ENCODE assay signal across 8 cellular contexts in genomic region chr7:42237891-42238531, GRCh38. TPM values are rescaled to one million over a fixed set of nuclear protein-coding genes. Genes with fewer than 3 reads are reported as not detected.
A peak's percentile ranks its signal among the peaks of the same experiment; 100 is the strongest.
DNase-seq lines count a peak whose midpoint lies in the region; ATAC-seq and TF ChIP-seq lines count a peak whose summit lies in the region.

No MANE protein-coding gene starts in this region.

- no peak for TF ChIP-seq POLR2A in esophagus muscularis mucosa (IDR thresholded peaks at IDR 0.05; ENCODE audit: low read depth)
- no peak for TF ChIP-seq POLR2A in erythroblast (IDR thresholded peaks at IDR 0.05; ENCODE audit: low read length)

- H3K9ac ChIP-seq in mucosa of rectum (ENCODE audit: low read depth in 1 of 2, low read length in 2 of 2): peak overlapping the region in 1 of 2 donors; percentile 17

- TF ChIP-seq CTCF in esophagus muscularis mucosa (IDR thresholded peaks at IDR 0.05): no peak

- peak; percentile 12 for ATAC-seq in GM19438 (IDR thresholded peaks at IDR 0.05; ENCODE audit: low read depth, unreplicated experiment)
- ATAC-seq in GM18858 (IDR thresholded peaks at IDR 0.05; ENCODE audit: unreplicated experiment): no peak
- no peak for ATAC-seq in GM18868 (IDR thresholded peaks at IDR 0.05; ENCODE audit: unreplicated experiment)

- H3K27ac ChIP-seq in esophagus muscularis mucosa (replicated peaks in 1 of 4) (peak overlapping the region; percentile 93 to 95 (median 94)), mucosa of rectum (ENCODE audit: low read depth in 2 of 2, low read length in 2 of 2) (peak overlapping the region; percentile 79 to 83)

- DNase-seq in SW480 (ENCODE audit: low spot score) (peak; percentile 67), esophagus muscularis mucosa (ENCODE audit: extremely low spot score) (no peak), erythroblast (lab: John Stamatoyannopoulos, UW) (no peak)
- DNase-seq in stimulated activated CD4-positive, alpha-beta T cell treated with anti-CD3 and anti-CD28 coated beads, Interleukin-12 subunit alpha, Interleukin-12 subunit beta, amount 100 ng/mL, for 4 hours: no peak

- H3K9me3 ChIP-seq in esophagus muscularis mucosa (no peaks in the 10 kb centered on the region), mucosa of rectum (ENCODE audit: control insufficient read depth in 2 of 2, low read length in 2 of 2) (no peaks in the 10 kb centered on the region)

- H3K4me1 ChIP-seq in esophagus muscularis mucosa (peaks cover 13 to 52% (median 47%) of the 10 kb centered on the region in 4 donors), mucosa of rectum (ENCODE audit: control insufficient read depth in 2 of 2, insufficient read depth in 2 of 2, low read length in 2 of 2) (peaks cover 2 to 5% of the 10 kb centered on the region in 2 donors)

- H3K36me3 ChIP-seq in esophagus muscularis mucosa (no peaks in the 10 kb centered on the region), mucosa of rectum (ENCODE audit: control insufficient read depth in 2 of 2, insufficient read depth in 2 of 2, low read length in 2 of 2) (no peaks in the 10 kb centered on the region)

- intact Hi-C loops in esophagus muscularis mucosa (cut with DNase I): loop anchor here (5.0 to 10.0 kb wide), 4 partner anchors 257 to 439 kb away; no protein-coding TSS in a partner anchor

- TF ChIP-seq EP300 in esophagus muscularis mucosa (IDR thresholded peaks at IDR 0.05): no peak

- H3K4me3 ChIP-seq in esophagus muscularis mucosa (peak overlapping the region; percentile 79 to 93 (median 86)), mucosa of rectum (ENCODE audit: low read length in 2 of 2) (peak overlapping the region; percentile 31 to 46)

- 6% methylated on average over 50 of the region's 54 CpGs for WGBS in esophagus muscularis mucosa

- H3K27me3 ChIP-seq in esophagus muscularis mucosa (no peaks in the 10 kb centered on the region), mucosa of rectum (ENCODE audit: control insufficient read depth in 2 of 2, insufficient read depth in 2 of 2, low read length in 2 of 2) (peaks cover 10 to 40% of the 10 kb centered on the region in 2 donors)

RNA-seq across cellular contexts. Expression of gene GLI3, which starts 1.0 kb away (rescaled TPM):
- total RNA-seq in esophagus muscularis mucosa: 10 to 100 TPM; 11.7 to 17.8 (median 13.3) TPM
